ENCODE assay signal across 15 cellular contexts in genomic region chr2:96866149-96866548, GRCh38. TPM values are rescaled to one million over a fixed set of nuclear protein-coding genes. Genes with fewer than 3 reads are reported as not detected.
DNase-seq lines count a peak whose midpoint lies in the region; ATAC-seq, FAIRE-seq and TF ChIP-seq lines count a peak whose summit lies in the region.
"Had no signal": no experiment of that assay in that cellular context is flagged by ENCODE, and none has a peak within 500 bp of the region (broad histone marks: within the 10 kb centered on the region; RNA-seq: fewer than 3 reads in every experiment).

No MANE protein-coding gene starts in this region.

- H3K4me1 ChIP-seq in NT2/D1 (ENCODE audit: insufficient read depth, insufficient read length) (peaks cover 24% of the 10 kb centered on the region), esophagus muscularis mucosa (peaks cover 37 to 81% (median 78%) of the 10 kb centered on the region in 4 donors), tibial artery (peaks cover 0 to 52% (median 35%) of the 10 kb centered on the region in 4 donors), GM23338 (ENCODE audit: insufficient read depth) (peaks cover 15% of the 10 kb centered on the region), pancreas (no peaks in the 10 kb centered on the region)
- H3K4me1 ChIP-seq: BE2C had no signal

- peak overlapping the region; percentile 98 to 100 (median 99) for H3K27ac ChIP-seq in esophagus muscularis mucosa (replicated peaks in 1 of 4)
- H3K27ac ChIP-seq in tibial artery = peak overlapping the region; percentile 98 to 100
- H3K27ac ChIP-seq in GM23338 (ENCODE audit: low read depth) = no peak overlapping the region
- no peak overlapping the region for H3K27ac ChIP-seq in pancreas

- DNase-seq in NT2/D1 (ENCODE audit: low read depth, low spot score) (no peak), esophagus muscularis mucosa (ENCODE audit: extremely low spot score) (no peak), tibial artery (no peak), GM23338 (ENCODE audit: low spot score) (no peak), pancreas (no peak), T-helper 9 cell (no peak)
- DNase-seq: activated CD4-positive, alpha-beta T cell treated with anti-CD3 and anti-CD28 coated beads for 36 hours; activated effector memory CD4-positive, alpha-beta T cell treated with Interleukin-2 at 50 U/mL for 16 hours; BE2C; gastrocnemius medialis; HCEC 1CT; NCI-H446; T1000 had no signal

- H3K4me1 Mint-ChIP-seq in nephron = peaks cover 22% of the 10 kb centered on the region
- H3K4me1 Mint-ChIP-seq in GM23338 = peaks cover 22% of the 10 kb centered on the region

- TF ChIP-seq EP300 in esophagus muscularis mucosa (IDR thresholded peaks at IDR 0.05) = no peak

- H3K36me3 ChIP-seq in NT2/D1 (ENCODE audit: insufficient read depth, insufficient read length, low read length) (peaks cover 64% of the 10 kb centered on the region), esophagus muscularis mucosa (peaks cover 42 to 66% (median 63%) of the 10 kb centered on the region in 4 donors), tibial artery (peaks cover 46 to 67% (median 57%) of the 10 kb centered on the region in 3 donors), GM23338 (ENCODE audit: insufficient read depth) (peaks cover 30% of the 10 kb centered on the region; the same call in 1 of the 2 replicates), pancreas (peaks cover 6 to 32% (median 17%) of the 10 kb centered on the region in 3 donors)

- peaks cover 36% of the 10 kb centered on the region for H3K79me2 ChIP-seq in GM23338 (replicated peaks; ENCODE audit: insufficient read depth)

- no peak for TF ChIP-seq POLR2A in esophagus muscularis mucosa (IDR thresholded peaks at IDR 0.05; ENCODE audit: low read depth)

- 71% methylated on average over 1 of the region's 14 CpGs for WGBS in esophagus muscularis mucosa
- 90 to 92% methylated on average over 14 of the region's 14 CpGs for WGBS in pancreas, 2 donors

- no peak overlapping the region for H2AFZ ChIP-seq in GM23338

- no peaks in the 10 kb centered on the region; the same call in none of the 2 replicates for H4K20me1 ChIP-seq in GM23338 (replicated peaks; ENCODE audit: insufficient read depth)

- H3K27me3 ChIP-seq in NT2/D1 (ENCODE audit: insufficient read depth, insufficient read length) (peaks cover 3% of the 10 kb centered on the region), esophagus muscularis mucosa (no peaks in the 10 kb centered on the region), tibial artery (no peaks in the 10 kb centered on the region), GM23338 (ENCODE audit: insufficient read depth) (no peaks in the 10 kb centered on the region), pancreas (no peaks in the 10 kb centered on the region)
- H3K27me3 ChIP-seq: BE2C, gastrocnemius medialis had no signal

- peak overlapping the region; percentile 72 to 92 (median 78) for H3K4me3 Mint-ChIP-seq in nephron
- no peak overlapping the region for H3K4me3 Mint-ChIP-seq in GM23338

- intact Hi-C loops in esophagus muscularis mucosa (cut with DNase I) = no loop called here
- intact Hi-C loops in tibial artery (cut with DNase I; ENCODE audit: low total_unique reads) = loop anchor here (5.0 kb wide), 1 partner anchor 329 kb away; the partner anchor contains the start of gene ARID5A
- intact Hi-C loops in pancreas (cut with DNase I) = no loop called here

- H3K9ac ChIP-seq in NT2/D1 (ENCODE audit: insufficient read length, low read depth) = peak overlapping the region; percentile 58

- H3K4me2 ChIP-seq in GM23338 = no peak overlapping the region

- ATAC-seq in GM23338 (no peak), pancreas (no peak)
- ATAC-seq: activated CD4-positive, alpha-beta T cell treated with anti-CD3 and anti-CD28 coated beads for 36 hours; gastrocnemius medialis had no signal

- H3K9me2 ChIP-seq in GM23338 (ENCODE audit: insufficient read depth) = no peaks in the 10 kb centered on the region

- H3K27me3 Mint-ChIP-seq in nephron (ENCODE audit: low read depth) (no peaks in the 10 kb centered on the region), GM23338 (ENCODE audit: insufficient read depth, low read depth, poor library complexity) (peaks cover 17% of the 10 kb centered on the region)

- H3K27ac Mint-ChIP-seq in nephron (no peak overlapping the region), GM23338 (no peak overlapping the region)
- H3K27ac Mint-ChIP-seq: activated CD4-positive, alpha-beta T cell treated with anti-CD3 and anti-CD28 coated beads for 36 hours had no signal

- H3K4me3 ChIP-seq in NT2/D1 (ENCODE audit: insufficient read length, low read depth) = no peak overlapping the region
- H3K4me3 ChIP-seq in esophagus muscularis mucosa = peak overlapping the region in 3 of 4 donors; percentile 90 to 99 (median 91)
- peak overlapping the region in 1 of 2 donors; percentile 1 for H3K4me3 ChIP-seq in tibial artery
- H3K4me3 ChIP-seq in GM23338 = no peak overlapping the region
- no peak overlapping the region for H3K4me3 ChIP-seq in pancreas
- H3K4me3 ChIP-seq: gastrocnemius medialis, prostate gland had no signal

- H3K36me3 Mint-ChIP-seq in nephron (ENCODE audit: low read depth) (peaks cover 26% of the 10 kb centered on the region), GM23338 (ENCODE audit: low read depth) (peaks cover 61% of the 10 kb centered on the region)

- H3K9me3 Mint-ChIP-seq in nephron (no peaks in the 10 kb centered on the region), GM23338 (no peaks in the 10 kb centered on the region; the same call in 2 of the 3 replicates)

- TF ChIP-seq CTCF in esophagus muscularis mucosa (IDR thresholded peaks at IDR 0.05) (no peak), nephron (IDR thresholded peaks at IDR 0.05; ENCODE audit: unreplicated experiment in 3 of 3) (no peak), tibial artery (IDR thresholded peaks at IDR 0.05) (no peak), GM23338 (conservative IDR thresholded peaks at IDR 0.05; ENCODE audit: low read depth in 2 of 2) (no peak), pancreas (IDR thresholded peaks at IDR 0.05) (no peak)

- no peak for FAIRE-seq in pancreas (lab: Jason Lieb, UNC)

- H3K9me3 ChIP-seq in NT2/D1 (ENCODE audit: insufficient read depth, low read length) (no peaks in the 10 kb centered on the region), esophagus muscularis mucosa (no peaks in the 10 kb centered on the region), tibial artery (no peaks in the 10 kb centered on the region), pancreas (no peaks in the 10 kb centered on the region)
- H3K9me3 ChIP-seq: BE2C, gastrocnemius medialis, prostate gland had no signal

- H3F3A ChIP-seq in GM23338 (replicated peaks; ENCODE audit: low read depth) = peaks cover 9% of the 10 kb centered on the region; the same call in 1 of the 2 replicates

TF ChIP-seq in GM23338, 12 proteins besides CTCF, POLR2A, EP300 and RAD21 (continues in another document):
- no peak for TF ChIP-seq STAT1 (IDR thresholded peaks at IDR 0.05; ENCODE audit: unreplicated experiment)
- TF ChIP-seq REST (IDR thresholded peaks at IDR 0.05; ENCODE audit: unreplicated experiment) = no peak
- TF ChIP-seq ZNF331 (CRISPR knock-in tag; IDR thresholded peaks at IDR 0.05; ENCODE audit: low read depth) = no peak

RNA-seq across cellular contexts. Expression of gene SEMA4C, which starts 3.7 kb away (rescaled TPM):
- 10 to 100 TPM; 54.4 to 82.7 (median 75.4) TPM for total RNA-seq in esophagus muscularis mucosa
- 69.7 and 80.7 TPM in 2 replicates for total RNA-seq in GM23338 (2014; rRNA removed; shearing (Covaris generic))
- polyA plus RNA-seq in GM23338 (2016; fragmentation: Nextera tagmentation; extraction: Ambion mirVana) = 15.4 and 16.8 TPM in 2 replicates
- total RNA-seq in pancreas = 10 to 100 TPM in 2 of 6 donors, 1 to 10 TPM in 4; 6.7 to 21.8 (median 8.3) TPM
- 10 to 100 TPM; 14.0 to 17.2 TPM for polyA plus RNA-seq in pancreas

RNA-seq across cellular contexts. Expression of gene ANKRD39, which starts 8.3 kb away (rescaled TPM):
- total RNA-seq in esophagus muscularis mucosa (10 to 100 TPM; 12.4 to 17.2 (median 14.7) TPM), pancreas (1 to 10 TPM; 4.7 to 8.9 (median 5.7) TPM)
- total RNA-seq in GM23338 (2014; rRNA removed; shearing (Covaris generic)) = 17.5 and 18.3 TPM in 2 replicates
- polyA plus RNA-seq in GM23338 (2016; fragmentation: Nextera tagmentation; extraction: Ambion mirVana) (32.0 and 33.8 TPM in 2 replicates), pancreas (10 to 100 TPM; 13.2 to 14.9 TPM)

RNA-seq across cellular contexts. Expression of gene ANKRD23, which starts 22.3 kb away (rescaled TPM):
- total RNA-seq in esophagus muscularis mucosa (1 to 10 TPM; 2.2 to 6.0 (median 4.2) TPM), pancreas (1 to 10 TPM in 5 of 6 donors, under 1 TPM in 1; 0.95 to 3.2 (median 2.4) TPM)
- 4.0 and 6.5 TPM in 2 replicates for total RNA-seq in GM23338 (2014; rRNA removed; shearing (Covaris generic))
- polyA plus RNA-seq in GM23338 (2016; fragmentation: Nextera tagmentation; extraction: Ambion mirVana) (2.9 and 5.0 TPM in 2 replicates), pancreas (10 to 100 TPM in 1 of 2 donors, 1 to 10 TPM in 1; 8.2 to 10.9 TPM)

RNA-seq across cellular contexts. Expression of gene CNNM3, which starts 50.1 kb away (rescaled TPM):
- total RNA-seq in esophagus muscularis mucosa (10 to 100 TPM; 11.8 to 30.3 (median 22.1) TPM), pancreas (10 to 100 TPM; 16.8 to 35.1 (median 26.0) TPM)
- 22.8 and 25.7 TPM in 2 replicates for total RNA-seq in GM23338 (2014; rRNA removed; shearing (Covaris generic))
- polyA plus RNA-seq in GM23338 (2016; fragmentation: Nextera tagmentation; extraction: Ambion mirVana) (5.3 and 7.7 TPM in 2 replicates), pancreas (10 to 100 TPM; 13.6 to 15.6 TPM)

Comparison
In these comparisons a context has a peak if more than half of its experiments do, and no peak if none do; other contexts are left out.
1. H3K4me3 ChIP-seq: peak in esophagus muscularis mucosa (3 of 4); none in NT2/D1 (single experiment), GM23338 (single experiment) and pancreas (0 of 4).
2. H3K27ac ChIP-seq: peak in esophagus muscularis mucosa (4 of 4) and tibial artery (2 of 2); none in GM23338 (single experiment) and pancreas (0 of 4).